Comparison of ENCODE assay signal across 11 cellular contexts in genomic region chr22:36257948-36258674, GRCh38. TPM values are rescaled to one million over a fixed set of nuclear protein-coding genes. Genes with fewer than 3 reads are reported as not detected.
A peak's percentile ranks its signal among the peaks of the same experiment; 100 is the strongest.
DNase-seq lines count a peak whose midpoint lies in the region; ATAC-seq, FAIRE-seq and TF ChIP-seq lines count a peak whose summit lies in the region.
"Had no signal": no experiment of that assay in that cellular context is flagged by ENCODE, and none has a peak within 500 bp of the region (broad histone marks: within the 10 kb centered on the region; RNA-seq: fewer than 3 reads in every experiment).

No MANE protein-coding gene starts in this region.

- no peaks in the 10 kb centered on the region for H3K79me2 ChIP-seq in astrocyte (ENCODE audit: insufficient read depth, low read length)

- POLR2A ChIA-PET in naive thymus-derived CD8-positive, alpha-beta T cell (lab: Charles Lee), result no interaction called here

- no peak overlapping the region for H3K9ac ChIP-seq in astrocyte (ENCODE audit: low read length)

- H3K36me3 ChIP-seq in astrocyte (ENCODE audit: insufficient read depth, low read length), result no peaks in the 10 kb centered on the region

- H3K27me3 Mint-ChIP-seq in stimulated activated naive CD8-positive, alpha-beta T cell treated with anti-CD3 and anti-CD28 coated beads, Interleukin-15, Interleukin-2, amounts not matched to agents 100 ng/mL and 50 ng/mL, for 24 hours, result no peaks in the 10 kb centered on the region
- H3K27me3 Mint-ChIP-seq in astrocyte (ENCODE audit: low read depth, unreplicated experiment) (peaks cover 4% of the 10 kb centered on the region), glutamatergic neuron (ENCODE audit: unreplicated experiment) (peaks cover 6% of the 10 kb centered on the region)
- no peaks in the 10 kb centered on the region for H3K27me3 Mint-ChIP-seq in naive thymus-derived CD8-positive, alpha-beta T cell

- no peaks in the 10 kb centered on the region for H3K9me3 ChIP-seq in astrocyte (ENCODE audit: insufficient read depth, low read depth, low read length)

- H3K4me3 Mint-ChIP-seq in stimulated activated naive CD8-positive, alpha-beta T cell treated with anti-CD3 and anti-CD28 coated beads, Interleukin-15, Interleukin-2, amounts not matched to agents 100 ng/mL and 50 ng/mL, for 24 hours, result peak overlapping the region; percentile 10
- H3K4me3 Mint-ChIP-seq in astrocyte (ENCODE audit: unreplicated experiment) (peak overlapping the region; percentile 27), glutamatergic neuron (ENCODE audit: unreplicated experiment) (no peak overlapping the region)
- peak overlapping the region in 8 of 10 donors; percentile 28 to 70 (median 60) for H3K4me3 Mint-ChIP-seq in naive thymus-derived CD8-positive, alpha-beta T cell

- no peak overlapping the region for H3K27ac ChIP-seq in astrocyte (ENCODE audit: low read depth, low read length)

- no peak overlapping the region for H3K4me3 ChIP-seq in astrocyte (ENCODE audit: insufficient read depth, low read depth, low read length)

- DNase-seq in stimulated activated naive CD8-positive, alpha-beta T cell treated with anti-CD3 and anti-CD28 coated beads, Interleukin-15, Interleukin-2, amounts not matched to agents 100 U/mL and 50 U/mL, for 24 hours, result no peak
- DNase-seq in astrocyte (ENCODE audit: low read depth) (no peak), OCI-M1 (lab: John Stamatoyannopoulos, UW) (no peak), SKM-1 (lab: John Stamatoyannopoulos, UW; ENCODE audit: unreplicated experiment) (no peak), GM20000 (ENCODE audit: low spot score) (no peak), glutamatergic neuron (no peak)
- DNase-seq in naive thymus-derived CD8-positive, alpha-beta T cell, result no peak
- DNase-seq: NCI-H1436, PC-3 had no signal

- H3K9me3 Mint-ChIP-seq in stimulated activated naive CD8-positive, alpha-beta T cell treated with anti-CD3 and anti-CD28 coated beads, Interleukin-15, Interleukin-2, amounts not matched to agents 100 ng/mL and 50 ng/mL, for 24 hours, result no peaks in the 10 kb centered on the region
- H3K9me3 Mint-ChIP-seq in astrocyte (ENCODE audit: unreplicated experiment) (no peaks in the 10 kb centered on the region), glutamatergic neuron (ENCODE audit: unreplicated experiment) (peaks cover 2% of the 10 kb centered on the region)
- no peaks in the 10 kb centered on the region for H3K9me3 Mint-ChIP-seq in naive thymus-derived CD8-positive, alpha-beta T cell

- peaks cover 40% of the 10 kb centered on the region for H3K36me3 Mint-ChIP-seq in stimulated activated naive CD8-positive, alpha-beta T cell treated with anti-CD3 and anti-CD28 coated beads, Interleukin-15, Interleukin-2, amounts not matched to agents 100 ng/mL and 50 ng/mL, for 24 hours (ENCODE audit: low read depth)
- H3K36me3 Mint-ChIP-seq in astrocyte (ENCODE audit: low read depth, unreplicated experiment) (peaks cover 10% of the 10 kb centered on the region), glutamatergic neuron (ENCODE audit: unreplicated experiment) (no peaks in the 10 kb centered on the region)
- peaks cover 0 to 61% (median 21%) of the 10 kb centered on the region in 3 donors for H3K36me3 Mint-ChIP-seq in naive thymus-derived CD8-positive, alpha-beta T cell

- no peak overlapping the region for H2AFZ ChIP-seq in astrocyte (ENCODE audit: low read depth, low read length)

- H3K27me3 ChIP-seq in astrocyte (ENCODE audit: insufficient read depth, low read length), result no peaks in the 10 kb centered on the region

- peaks cover 6% of the 10 kb centered on the region for H4K20me1 ChIP-seq in astrocyte (ENCODE audit: insufficient read depth, low read length)

- peaks cover 57% of the 10 kb centered on the region for H3K4me1 Mint-ChIP-seq in stimulated activated naive CD8-positive, alpha-beta T cell treated with anti-CD3 and anti-CD28 coated beads, Interleukin-15, Interleukin-2, amounts not matched to agents 100 ng/mL and 50 ng/mL, for 24 hours (ENCODE audit: low read depth)
- H3K4me1 Mint-ChIP-seq in astrocyte (ENCODE audit: low read depth, unreplicated experiment) (peaks cover 26% of the 10 kb centered on the region), glutamatergic neuron (ENCODE audit: low read depth, unreplicated experiment) (peaks cover 7% of the 10 kb centered on the region)
- H3K4me1 Mint-ChIP-seq in naive thymus-derived CD8-positive, alpha-beta T cell, result peaks cover 33 to 57% (median 55%) of the 10 kb centered on the region in 4 donors

- H3K4me2 ChIP-seq in astrocyte (ENCODE audit: low read length), result no peak overlapping the region

- peaks cover 8% of the 10 kb centered on the region for H3K4me1 ChIP-seq in astrocyte (ENCODE audit: insufficient read depth, low read length)

- TF ChIP-seq CTCF in astrocyte (IDR thresholded peaks at IDR 0.05; ENCODE audit: insufficient read depth, low read depth, low read length) (no peak), GM20000 (IDR thresholded peaks at IDR 0.05; ENCODE audit: extremely low read depth, missing control alignments) (no peak), glutamatergic neuron (IDR thresholded peaks at IDR 0.05; ENCODE audit: partially characterized antibody, unreplicated experiment) (no peak)

- no peak for ATAC-seq in stimulated activated naive CD8-positive, alpha-beta T cell treated with anti-CD3 and anti-CD28 coated beads, Interleukin-15, Interleukin-2, amounts not matched to agents 100 U/mL and 50 U/mL, for 24 hours
- peak in 1 of 2 donors; percentile 14 for ATAC-seq in naive thymus-derived CD8-positive, alpha-beta T cell
- ATAC-seq: PC-3 had no signal

- no peak for FAIRE-seq in astrocyte (lab: Jason Lieb, UNC)
- FAIRE-seq: islet of Langerhans had no signal

- peak overlapping the region; percentile 72 for H3K27ac Mint-ChIP-seq in stimulated activated naive CD8-positive, alpha-beta T cell treated with anti-CD3 and anti-CD28 coated beads, Interleukin-15, Interleukin-2, amounts not matched to agents 100 ng/mL and 50 ng/mL, for 24 hours
- H3K27ac Mint-ChIP-seq in astrocyte (ENCODE audit: unreplicated experiment) (peak overlapping the region; percentile 89), glutamatergic neuron (ENCODE audit: unreplicated experiment) (no peak overlapping the region)
- peak overlapping the region; percentile 73 to 91 (median 87) for H3K27ac Mint-ChIP-seq in naive thymus-derived CD8-positive, alpha-beta T cell

RNA-seq across cellular contexts. Expression of gene APOL1, which starts 5.2 kb away (rescaled TPM):
- 3.9 and 7.5 TPM in 2 replicates for total RNA-seq in astrocyte
- 10 to 100 TPM; 15.3 to 16.5 TPM for total RNA-seq in naive thymus-derived CD8-positive, alpha-beta T cell
- 10 to 100 TPM in 1 of 3 donors, 1 to 10 TPM in 2; 3.3 to 11.8 (median 4.6) TPM for polyA plus RNA-seq in naive thymus-derived CD8-positive, alpha-beta T cell
- total RNA-seq in glutamatergic neuron (ENCODE audit: unreplicated experiment), result not detected
- total RNA-seq: PC-3 had no signal

RNA-seq across cellular contexts. Expression of gene APOL2, which starts 18.8 kb away (rescaled TPM):
- total RNA-seq in astrocyte, result 77.2 and 85.1 TPM in 2 replicates
- total RNA-seq in naive thymus-derived CD8-positive, alpha-beta T cell, result 10 to 100 TPM; 58.3 to 64.1 TPM
- 10 to 100 TPM; 11.7 to 16.4 (median 16.3) TPM for polyA plus RNA-seq in naive thymus-derived CD8-positive, alpha-beta T cell
- total RNA-seq in glutamatergic neuron (ENCODE audit: unreplicated experiment), result not detected

RNA-seq across cellular contexts. Expression of gene APOL4, which starts 56.5 kb away (rescaled TPM):
- total RNA-seq in astrocyte, result 0.07 TPM in 1 of 2 replicates, not detected in the other
- not detected for total RNA-seq in naive thymus-derived CD8-positive, alpha-beta T cell
- not detected for polyA plus RNA-seq in naive thymus-derived CD8-positive, alpha-beta T cell
- total RNA-seq in glutamatergic neuron (ENCODE audit: unreplicated experiment), result not detected

Comparison
In these comparisons a context has a peak if more than half of its experiments do, and no peak if none do; other contexts are left out.
1. RNA of gene APOL2, which starts 18.8 kb away (total RNA-seq): 77.2 to 85.1 TPM in astrocyte and 58.3 to 64.1 TPM in naive thymus-derived CD8-positive, alpha-beta T cell; not detected in glutamatergic neuron (single experiment); every median in the first group is over 10 times any median in the second.